21 cellular contexts compared by ENCODE assay signal in genomic region chr20:23586735-23587525, GRCh38. TPM values are rescaled to one million over a fixed set of nuclear protein-coding genes. Genes with fewer than 3 reads are reported as not detected.
"Had no signal": no experiment of that assay in that cellular context is flagged by ENCODE, and none has a peak within 500 bp of the region (broad histone marks: within the 10 kb centered on the region; RNA-seq: fewer than 3 reads in every experiment).

No MANE protein-coding gene starts in this region.

- H3K9me3 Mint-ChIP-seq: activated CD4-positive, alpha-beta T cell treated with anti-CD3 and anti-CD28 coated beads, Interleukin-2, amount 10 ng/mL, durations not matched to agents 24 days and 14 days; activated CD8-positive, alpha-beta T cell treated with anti-CD3 and anti-CD28 coated beads for 36 hours; activated naive CD4-positive, alpha-beta T cell treated with anti-CD3 and anti-CD28 coated beads, Interleukin-2, amount 50 U/mL, for 24 hours; effector memory CD8-positive, alpha-beta T cell; stimulated activated memory B cell treated with anti-CD40 and anti-IgM and Interleukin-4, amounts not matched to agents 10 μg/mL and 1 μg/mL and 100 μg/mL, for 72 hours; type B pancreatic cell had no signal

- H3K4me3 ChIP-seq: gastrocnemius medialis, spleen, testis had no signal

- H3K9me3 ChIP-seq: gastrocnemius medialis, spleen, testis had no signal

- H3K4me1 ChIP-seq: gastrocnemius medialis, spleen, testis had no signal

- H3K4me3 Mint-ChIP-seq: activated CD4-positive, alpha-beta T cell treated with anti-CD3 and anti-CD28 coated beads, Interleukin-2, amount 10 ng/mL, durations not matched to agents 24 days and 14 days; activated CD8-positive, alpha-beta T cell treated with anti-CD3 and anti-CD28 coated beads for 36 hours; activated naive CD4-positive, alpha-beta T cell treated with anti-CD3 and anti-CD28 coated beads, Interleukin-2, amount 50 U/mL, for 24 hours; effector memory CD8-positive, alpha-beta T cell; naive thymus-derived CD8-positive, alpha-beta T cell; stimulated activated memory B cell treated with anti-CD40 and anti-IgM and Interleukin-4, amounts not matched to agents 10 μg/mL and 1 μg/mL and 100 μg/mL, for 72 hours; type B pancreatic cell had no signal

- H3K27ac ChIP-seq: gastrocnemius medialis, spleen, testis had no signal

- ATAC-seq: activated CD8-positive, alpha-beta T cell treated with anti-CD3 and anti-CD28 coated beads for 36 hours; effector memory CD8-positive, alpha-beta T cell; gastrocnemius medialis; left ventricle myocardium superior; naive thymus-derived CD8-positive, alpha-beta T cell had no signal

- H3K4me1 Mint-ChIP-seq: activated CD4-positive, alpha-beta T cell treated with anti-CD3 and anti-CD28 coated beads, Interleukin-2, amount 10 ng/mL, durations not matched to agents 24 days and 14 days; activated naive CD4-positive, alpha-beta T cell treated with anti-CD3 and anti-CD28 coated beads, Interleukin-2, amount 50 U/mL, for 24 hours; stimulated activated memory B cell treated with anti-CD40 and anti-IgM and Interleukin-4, amounts not matched to agents 10 μg/mL and 1 μg/mL and 100 μg/mL, for 72 hours had no signal

- H3K36me3 ChIP-seq: gastrocnemius medialis, spleen had no signal

- H3K27me3 ChIP-seq: gastrocnemius medialis, testis had no signal

- DNase-seq: activated CD4-positive, alpha-beta T cell treated with anti-CD3 and anti-CD28 coated beads, Interleukin-2, amount 10 ng/mL, durations not matched to agents 24 days and 14 days; activated CD4-positive, CD25-positive, alpha-beta regulatory T cell; activated CD8-positive, alpha-beta T cell treated with anti-CD3 and anti-CD28 coated beads for 36 hours; activated gamma-delta T cell; effector memory CD8-positive, alpha-beta T cell; gastrocnemius medialis; left ventricle myocardium superior; mesendoderm; naive thymus-derived CD8-positive, alpha-beta T cell; spleen; stimulated activated CD4-positive, alpha-beta T cell treated with anti-CD3 and anti-CD28 coated beads, Interleukin-4, amount 100 ng/mL, for 4 hours; testis had no signal

- H3K27ac Mint-ChIP-seq: activated CD4-positive, alpha-beta T cell treated with anti-CD3 and anti-CD28 coated beads, Interleukin-2, amount 10 ng/mL, durations not matched to agents 24 days and 14 days; activated CD8-positive, alpha-beta T cell treated with anti-CD3 and anti-CD28 coated beads for 36 hours; activated naive CD4-positive, alpha-beta T cell treated with anti-CD3 and anti-CD28 coated beads, Interleukin-2, amount 50 U/mL, for 24 hours; effector memory CD8-positive, alpha-beta T cell; stimulated activated memory B cell treated with anti-CD40 and anti-IgM and Interleukin-4, amounts not matched to agents 10 μg/mL and 1 μg/mL and 100 μg/mL, for 72 hours; type B pancreatic cell had no signal

- H3K36me3 Mint-ChIP-seq: naive thymus-derived CD8-positive, alpha-beta T cell; stimulated activated memory B cell treated with anti-CD40 and anti-IgM and Interleukin-4, amounts not matched to agents 10 μg/mL and 1 μg/mL and 100 μg/mL, for 72 hours; type B pancreatic cell had no signal

RNA-seq across cellular contexts. Expression of gene CST9L, which starts 18.6 kb away (rescaled TPM):
- total RNA-seq: activated CD4-positive, alpha-beta T cell treated with anti-CD3 and anti-CD28 coated beads, Interleukin-2, amount 10 ng/mL, durations not matched to agents 24 days and 14 days; activated CD8-positive, alpha-beta T cell treated with anti-CD3 and anti-CD28 coated beads for 36 hours; astrocyte; chondrocyte; dermis microvascular lymphatic vessel endothelial cell; epithelial cell of proximal tubule; gastrocnemius medialis; left ventricle myocardium superior; naive thymus-derived CD8-positive, alpha-beta T cell; renal cortical epithelial cell; spleen had no signal
- polyA plus RNA-seq: adipose tissue; naive thymus-derived CD8-positive, alpha-beta T cell; spleen had no signal

RNA-seq across cellular contexts. Expression of gene CST9, which starts 18.8 kb away (rescaled TPM):
- total RNA-seq: activated CD4-positive, alpha-beta T cell treated with anti-CD3 and anti-CD28 coated beads, Interleukin-2, amount 10 ng/mL, durations not matched to agents 24 days and 14 days; activated CD8-positive, alpha-beta T cell treated with anti-CD3 and anti-CD28 coated beads for 36 hours; astrocyte; chondrocyte; dermis microvascular lymphatic vessel endothelial cell; epithelial cell of proximal tubule; gastrocnemius medialis; left ventricle myocardium superior; naive thymus-derived CD8-positive, alpha-beta T cell; renal cortical epithelial cell; spleen had no signal
- polyA plus RNA-seq: adipose tissue; naive thymus-derived CD8-positive, alpha-beta T cell; spleen had no signal
